ENCODE assay signal across 14 cellular contexts in the genomic region with DNA sequence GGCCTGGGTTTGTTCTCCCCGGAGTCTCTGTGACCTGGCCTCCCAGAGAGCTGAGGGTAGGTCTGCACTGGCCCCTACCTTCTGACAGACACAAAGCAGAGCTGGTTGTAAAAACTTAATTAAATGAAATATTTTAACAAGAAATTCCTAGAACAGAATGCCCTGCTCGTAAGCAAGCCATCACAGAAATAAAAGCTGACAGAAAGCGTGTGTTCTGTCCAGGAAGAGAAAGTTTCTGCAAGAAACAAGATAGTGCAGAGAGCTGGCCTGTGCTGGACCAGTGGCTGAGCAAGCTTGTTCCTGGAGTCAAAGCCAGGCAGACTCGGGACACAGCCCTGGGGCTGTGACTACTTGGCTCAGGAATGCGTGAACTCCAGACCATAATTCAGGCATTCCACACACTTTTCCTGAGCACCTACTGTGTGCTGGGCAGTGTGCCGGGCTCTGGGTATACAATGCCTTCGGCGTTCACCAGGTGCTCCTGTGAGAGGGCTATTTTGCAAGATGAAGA. TPM values are rescaled to one million over a fixed set of nuclear protein-coding genes. Genes with fewer than 3 reads are reported as not detected.
DNase-seq lines count a peak whose midpoint lies in the region; ATAC-seq, FAIRE-seq and TF ChIP-seq lines count a peak whose summit lies in the region.
"Had no signal": no experiment of that assay in that cellular context is flagged by ENCODE, and none has a peak within 500 bp of the region (broad histone marks: within the 10 kb centered on the region; RNA-seq: fewer than 3 reads in every experiment).

No MANE protein-coding gene starts in this region.

- H3K4me3 Mint-ChIP-seq in MCF 10A (ENCODE audit: unreplicated experiment), result no peak overlapping the region
- H3K4me3 Mint-ChIP-seq: memory B cell had no signal

- H3K27me3 Mint-ChIP-seq in MCF 10A (ENCODE audit: insufficient read depth, unreplicated experiment), result no peaks in the 10 kb centered on the region

- intact Hi-C loops in MCF 10A (cut with micrococcal nuclease), result no loop called here
- intact Hi-C loops in breast epithelium (cut with DNase I; ENCODE audit: low total_unique reads), result no loop called here
- intact Hi-C loops in HepG2 (cut with micrococcal nuclease; ENCODE audit: unreplicated experiment), result no loop called here
- intact Hi-C loops in uterus (cut with DNase I; ENCODE audit: low total_unique reads), result no loop called here

- no peaks in the 10 kb centered on the region for H4K20me1 ChIP-seq in HepG2 (ENCODE audit: insufficient read depth, low read length)

- H3K27me3 ChIP-seq in breast epithelium (no peaks in the 10 kb centered on the region), bronchial epithelial cell (ENCODE audit: control insufficient read depth, insufficient read depth, low read length) (no peaks in the 10 kb centered on the region), HepG2 (ENCODE audit: control insufficient read depth in 1 of 2, insufficient read depth in 2 of 2, low read length in 2 of 2) (peaks cover 2 to 20% of the 10 kb centered on the region in 2 experiments; a peak in 3 of 5 replicates), uterus (no peaks in the 10 kb centered on the region)

- TF ChIP-seq CTCF in MCF 10A (IDR thresholded peaks at IDR 0.05; ENCODE audit: unreplicated experiment) (no peak), breast epithelium (IDR thresholded peaks at IDR 0.05) (no peak), bronchial epithelial cell (IDR thresholded peaks at IDR 0.05; ENCODE audit: insufficient read depth, low read length, severe bottlenecking) (no peak), HepG2 (CRISPR knock-in tag; IDR thresholded peaks at IDR 0.05) (no peak), uterus (IDR thresholded peaks at IDR 0.05) (no peak)

- no peaks in the 10 kb centered on the region for H3K4me1 Mint-ChIP-seq in MCF 10A (ENCODE audit: insufficient read depth, unreplicated experiment)
- H3K4me1 Mint-ChIP-seq: memory B cell had no signal

- BruUV-seq in MCF 10A (replicated peaks; lab: Mats Ljungman, UMichigan) (no TSS peak), HepG2 (replicated peaks; lab: Mats Ljungman, UMichigan) (no TSS peak)

- DNase-seq in MCF 10A (ENCODE audit: unreplicated experiment) (peak; percentile 33), breast epithelium (ENCODE audit: low spot score in 2 of 2) (no peak), bronchial epithelial cell (ENCODE audit: low read depth) (peak; percentile 49), HepG2 (ENCODE audit: low spot score) (no peak), uterus (peak; percentile 58), erythroblast (lab: John Stamatoyannopoulos, UW) (no peak)
- DNase-seq: anterior cingulate cortex; NCI-H1092; stimulated activated CD8-positive, alpha-beta memory T cell treated with anti-CD3 and anti-CD28 coated beads, Interleukin-4, amount 100 ng/mL, for 48 hours had no signal

- no peak overlapping the region for H2AFZ ChIP-seq in HepG2 (ENCODE audit: low read length)

- in situ Hi-C loops in HepG2 (cut with HindIII; ENCODE audit: extremely low pct_ligation_motif_present, low pct_unique_long_range_greater_than_20kb), result loop anchor here (25.0 kb wide), 1 partner anchor 605 kb away; no protein-coding TSS in a partner anchor

- H3K36me3 ChIP-seq in breast epithelium (no peaks in the 10 kb centered on the region), bronchial epithelial cell (ENCODE audit: control insufficient read depth, insufficient read depth, low read length) (no peaks in the 10 kb centered on the region), HepG2 (replicated peaks in 1 of 2; ENCODE audit: control insufficient read depth in 1 of 2, insufficient read depth in 2 of 2, low read length in 2 of 2) (no peaks in the 10 kb centered on the region), uterus (no peaks in the 10 kb centered on the region)

- H3K4me1 ChIP-seq in breast epithelium (no peaks in the 10 kb centered on the region), HepG2 (ENCODE audit: insufficient read depth, low read length) (no peaks in the 10 kb centered on the region), uterus (no peaks in the 10 kb centered on the region)

- no peaks in the 10 kb centered on the region for H3K9me3 Mint-ChIP-seq in MCF 10A (ENCODE audit: unreplicated experiment)

- H3K27ac ChIP-seq in breast epithelium, result no peak overlapping the region
- no peak overlapping the region for H3K27ac ChIP-seq in HepG2 (ENCODE audit: extremely low read length, insufficient read depth, low read length)
- H3K27ac ChIP-seq in uterus, result peak overlapping the region; percentile 19 to 76
- H3K27ac ChIP-seq: 22Rv1 had no signal

- H3K79me2 ChIP-seq in HepG2 (ENCODE audit: insufficient read depth, low read length), result no peaks in the 10 kb centered on the region

- H3K9me3 ChIP-seq in breast epithelium (no peaks in the 10 kb centered on the region), HepG2 (ENCODE audit: low read length) (no peaks in the 10 kb centered on the region), uterus (no peaks in the 10 kb centered on the region)

- POLR2A ChIA-PET in MCF 10A (lab: Yijun Ruan, JAX), result interaction anchor here (0.7 kb wide), 1 partner anchor 9 kb away, joined by 3 read pairs; no protein-coding TSS in a partner anchor
- POLR2A ChIA-PET in HepG2 (lab: Yijun Ruan, JAX), result no interaction called here

- TF ChIP-seq EP300 in HepG2 (IDR thresholded peaks at IDR 0.05; ENCODE audit: low read depth in 2 of 2, low read length in 2 of 2), result no peak
- no peak for TF ChIP-seq EP300 in HepG2 (CRISPR knock-in tag; IDR thresholded peaks at IDR 0.05; ENCODE audit: borderline replicate concordance)

- H3K4me2 ChIP-seq in HepG2 (ENCODE audit: low read depth, low read length), result no peak overlapping the region

- H3K9ac ChIP-seq in HepG2 (ENCODE audit: insufficient read depth, low read depth, low read length), result no peak overlapping the region

- no peak overlapping the region for H3K27ac Mint-ChIP-seq in MCF 10A (ENCODE audit: low read depth, unreplicated experiment)
- H3K27ac Mint-ChIP-seq: memory B cell had no signal

- no peaks in the 10 kb centered on the region for H3K36me3 Mint-ChIP-seq in MCF 10A (ENCODE audit: insufficient read depth, unreplicated experiment)
- H3K36me3 Mint-ChIP-seq: memory B cell had no signal

- ATAC-seq in HepG2, result no peak
- no peak for ATAC-seq in GM18517 (IDR thresholded peaks at IDR 0.05; ENCODE audit: unreplicated experiment)
- ATAC-seq in GM18502 (IDR thresholded peaks at IDR 0.05; ENCODE audit: poor library complexity, unreplicated experiment), result no peak

- TF ChIP-seq RAD21 in HepG2 (CRISPR knock-in tag; IDR thresholded peaks at IDR 0.05), result no peak

- no peak overlapping the region for H3K4me3 ChIP-seq in breast epithelium
- H3K4me3 ChIP-seq in bronchial epithelial cell (ENCODE audit: low read depth, low read length), result no peak overlapping the region
- H3K4me3 ChIP-seq in HepG2 (replicated peaks in 1 of 3; ENCODE audit: insufficient read depth in 1 of 3, low read depth in 2 of 3, low read length in 3 of 3), result no peak overlapping the region
- no peak overlapping the region for H3K4me3 ChIP-seq in uterus

- CTCF ChIA-PET in MCF 10A (lab: Yijun Ruan, JAX), result interaction anchor here (1.2 kb wide), 1 partner anchor 331 kb away, joined by 3 read pairs; no protein-coding TSS in a partner anchor
- CTCF ChIA-PET in HepG2 (lab: Yijun Ruan, JAX; ENCODE audit: low intra/inter-chr PET ratio, low total read pairs), result no interaction called here

- FAIRE-seq in bronchial epithelial cell (lab: Jason Lieb, UNC), result no peak
- FAIRE-seq in HepG2 (lab: Jason Lieb, UNC), result no peak

- TF ChIP-seq POLR2A in breast epithelium (IDR thresholded peaks at IDR 0.05) (no peak), HepG2 (IDR thresholded peaks at IDR 0.05; ENCODE audit: insufficient read depth in 1 of 2, low read depth in 2 of 2, low read length in 2 of 2) (no peak), uterus (IDR thresholded peaks at IDR 0.05) (no peak), erythroblast (IDR thresholded peaks at IDR 0.05; ENCODE audit: low read length) (no peak)

- WGBS in HepG2 (ENCODE audit: low lambda C conversion rate), result 30% methylated on average over 8 of the region's 8 CpGs

TF ChIP-seq in HepG2, 621 proteins besides CTCF, POLR2A, EP300 and RAD21:
- peak; percentile 97 for TF ChIP-seq ZKSCAN1 (IDR thresholded peaks at IDR 0.05; ENCODE audit: low read length)
- TF ChIP-seq ZNF431 (CRISPR knock-in tag; IDR thresholded peaks at IDR 0.05; ENCODE audit: borderline replicate concordance, low read depth), result no peak
- TF ChIP-seq FOSL2 (CRISPR knock-in tag; IDR thresholded peaks at IDR 0.05), result peak; percentile 28; the same call in 1 of the 2 replicates

RNA-seq across cellular contexts. Expression of a gene that starts 51.6 kb away (rescaled TPM):
- total RNA-seq in MCF 10A (2022), result 0.05 TPM in 1 of 2 replicates, not detected in the other
- 1 to 10 TPM; 3.2 to 5.6 (median 4.3) TPM for total RNA-seq in breast epithelium
- total RNA-seq in bronchial epithelial cell, result under 0.01 TPM in 1 of 2 replicates, not detected in the other
- 2,017 and 2,515 TPM in 2 replicates for total RNA-seq in HepG2 (2016; rRNA removed; fragmentation: Illumina TruSeq; extraction: Trizol)
- total RNA-seq in HepG2 (2016; cell fraction: cytosol; rRNA removed; fragmentation: Illumina TruSeq; extraction: Trizol; ENCODE audit: low read depth), result 102 and 113 TPM in 2 replicates
- 1,811 and 2,334 TPM in 2 replicates for total RNA-seq in HepG2 (2016; cell fraction: insoluble cytoplasmic fraction; rRNA removed; fragmentation: Illumina TruSeq; extraction: Trizol)
- 341 and 391 TPM in 2 replicates for total RNA-seq in HepG2 (2016; cell fraction: membrane; rRNA removed; fragmentation: Illumina TruSeq; extraction: Trizol)
- total RNA-seq in HepG2 (2016; cell fraction: nucleus; rRNA removed; fragmentation: Illumina TruSeq; extraction: Trizol), result 3,623 and 4,305 TPM in 2 replicates
- polyA plus RNA-seq in HepG2 (2011; rRNA removed), result 1,226 and 1,569 TPM in 2 replicates
- polyA plus RNA-seq in HepG2 (2011; cell fraction: cytosol; rRNA removed), result 779 and 1,118 TPM in 2 replicates
- 609 and 698 TPM in 2 replicates for polyA plus RNA-seq in HepG2 (2011; cell fraction: nucleus; rRNA removed)
- 1,387 and 2,007 TPM in 2 replicates for polyA plus RNA-seq in HepG2 (2012)
- 27.1 and 29.9 TPM in 2 replicates for polyA plus RNA-seq in HepG2 (2016; cell fraction: cytosol; fragmentation: Illumina TruSeq; extraction: Trizol; ENCODE audit: low read depth)
- polyA plus RNA-seq in HepG2 (2016; cell fraction: insoluble cytoplasmic fraction; fragmentation: Illumina TruSeq; extraction: Trizol; ENCODE audit: low read depth), result 658 and 677 TPM in 2 replicates
- 39.5 and 51.6 TPM in 2 replicates for polyA plus RNA-seq in HepG2 (2016; cell fraction: membrane; fragmentation: Illumina TruSeq; extraction: Trizol; ENCODE audit: low read depth)
- polyA plus RNA-seq in HepG2 (2016; cell fraction: nucleus; fragmentation: Illumina TruSeq; extraction: Trizol; ENCODE audit: insufficient read depth, low read depth), result 1,507 and 1,591 TPM in 2 replicates
- polyA minus RNA-seq in HepG2 (2011; rRNA and poly(A)+ RNA removed; ENCODE audit: low replicate concordance), result 3.3 and 5,189 TPM in 2 replicates
- 4,783 and 5,517 TPM in 2 replicates for polyA minus RNA-seq in HepG2 (2011; cell fraction: cytosol; rRNA and poly(A)+ RNA removed)
- polyA minus RNA-seq in HepG2 (2011; cell fraction: nucleus; rRNA and poly(A)+ RNA removed), result 3,357 and 4,547 TPM in 2 replicates
- under 1 TPM in 2 of 4 donors, not detected in 2; 0.41 to 0.55 TPM for total RNA-seq in uterus
- total RNA-seq: T-helper 1 cell treated with Interleukin-12 subunit alpha and Interleukin-12 subunit beta and Interleukin-4 antibody, amounts not matched to agents 30 ng/mL and 1 ng/mL, for 36 hours had no signal

Comparison
In these comparisons a context has a peak if more than half of its experiments do, and no peak if none do; other contexts are left out.
1. DNase-seq: peak in MCF 10A (single experiment), bronchial epithelial cell (single experiment) and uterus (2 of 2); none in breast epithelium (0 of 2), HepG2 (single experiment) and erythroblast (0 of 2).
2. H3K27ac ChIP-seq: peak in uterus (2 of 2); none in breast epithelium (0 of 2) and HepG2 (single experiment).
3. RNA of a gene that starts 51.6 kb away (total RNA-seq): 102 to 4,305 TPM in HepG2; 3.2 to 5.6 TPM in breast epithelium, 0.41 to 0.55 TPM in uterus, 0.05 TPM in MCF 10A and under 0.01 TPM in bronchial epithelial cell; every median in the first group is over 10 times any median in the second.